ENCODE assay signal across 9 cellular contexts in genomic region chr7:127253289-127254162, GRCh38. TPM values are rescaled to one million over a fixed set of nuclear protein-coding genes. Genes with fewer than 3 reads are reported as not detected.
DNase-seq lines count a peak whose midpoint lies in the region; ATAC-seq and TF ChIP-seq lines count a peak whose summit lies in the region.
"Had no signal": no experiment of that assay in that cellular context is flagged by ENCODE, and none has a peak within 500 bp of the region (broad histone marks: within the 10 kb centered on the region; RNA-seq: fewer than 3 reads in every experiment).

No MANE protein-coding gene starts in this region.

- peaks cover 28% of the 10 kb centered on the region for H3K4me1 ChIP-seq in mucosa of descending colon (ENCODE audit: low read depth)

- DNase-seq in CD1c-positive myeloid dendritic cell (ENCODE audit: extremely low spot score): peak; percentile 52
- DNase-seq in GM19240 (ENCODE audit: insufficient read length, low spot score): peak; percentile 23
- peak; percentile 49 for DNase-seq in NCI-H526 treated with DMSO at 0.1 percent for 48 hours (lab: John Stamatoyannopoulos, UW)
- peak; percentile 83 for DNase-seq in activated CD8-positive, alpha-beta memory T cell treated with anti-CD3 and anti-CD28 coated beads, Interleukin-2, amount 50 U/mL, for 48 hours
- no peak for DNase-seq in epithelial cell of proximal tubule (ENCODE audit: low read depth)
- DNase-seq in mucosa of descending colon: peak; percentile 78 to 83 (median 82)
- peak; percentile 31 to 37 for DNase-seq in stimulated activated CD8-positive, alpha-beta memory T cell treated with anti-CD3 and anti-CD28 coated beads, Interleukin-7, amount 100 ng/mL, for 1 hour (ENCODE audit: low read depth in 2 of 2)

- TF ChIP-seq CTCF in epithelial cell of proximal tubule (conservative IDR thresholded peaks at IDR 0.05; ENCODE audit: low read depth, low read length) (peak; percentile 83), mucosa of descending colon (IDR thresholded peaks at IDR 0.05) (peak; percentile 93)

- no peaks in the 10 kb centered on the region for H3K36me3 ChIP-seq in mucosa of descending colon (ENCODE audit: low read depth)

- intact Hi-C loops in mucosa of descending colon (cut with DNase I, micrococcal nuclease): no loop called here

- peak; percentile 64 for ATAC-seq in HG03378 (IDR thresholded peaks at IDR 0.05; ENCODE audit: unreplicated experiment)
- ATAC-seq in mucosa of descending colon: peak; percentile 85

- H3K4me3 ChIP-seq in epithelial cell of proximal tubule (ENCODE audit: low read depth, low read length) (peak overlapping the region; percentile 63), mucosa of descending colon (peak overlapping the region; percentile 39)

- H3K9me3 ChIP-seq in mucosa of descending colon: no peaks in the 10 kb centered on the region

RNA-seq across cellular contexts. Expression of gene GRM8, which starts 0.8 kb away (rescaled TPM):
- total RNA-seq in epithelial cell of proximal tubule (not detected in 2 replicates), mucosa of descending colon (1 to 10 TPM in 2 of 3 donors, under 1 TPM in 1; 0.41 to 9.2 (median 4.4) TPM)
- total RNA-seq: activated CD8-positive, alpha-beta memory T cell treated with anti-CD3 and anti-CD28 coated beads for 36 hours had no signal
